In genomic region chr17:20530104-20530503, GRCh38 we compare ENCODE assay signal across 13 cellular contexts. TPM values are rescaled to one million over a fixed set of nuclear protein-coding genes. Genes with fewer than 3 reads are reported as not detected.
"Had no signal": no experiment of that assay in that cellular context is flagged by ENCODE, and none has a peak within 500 bp of the region (broad histone marks: within the 10 kb centered on the region; RNA-seq: fewer than 3 reads in every experiment).

No MANE protein-coding gene starts in this region.

RNA-seq across cellular contexts. Expression of gene CDRT15L2, which starts 49.4 kb away (rescaled TPM):
- total RNA-seq: activated CD4-positive, alpha-beta T cell treated with anti-CD3 and anti-CD28 coated beads for 36 hours; activated naive CD4-positive, alpha-beta T cell treated with anti-CD3 and anti-CD28 coated beads, Interleukin-2, amount 50 U/mL, for 72 hours; fibroblast of lung; left cardiac atrium; lower lobe of right lung; osteoblast; psoas muscle; right lobe of liver; Right ventricle myocardium superior; smooth muscle cell; thoracic aorta; ureter had no signal
- polyA plus RNA-seq: fibroblast of lung, psoas muscle, SK-N-SH, smooth muscle cell had no signal
